ENCODE assay signal across 14 cellular contexts in genomic region chr7:127346575-127347256, GRCh38. TPM values are rescaled to one million over a fixed set of nuclear protein-coding genes. Genes with fewer than 3 reads are reported as not detected.
DNase-seq lines count a peak whose midpoint lies in the region; ATAC-seq and TF ChIP-seq lines count a peak whose summit lies in the region.
"Had no signal": no experiment of that assay in that cellular context is flagged by ENCODE, and none has a peak within 500 bp of the region (broad histone marks: within the 10 kb centered on the region; RNA-seq: fewer than 3 reads in every experiment).

No MANE protein-coding gene starts in this region.

- H3K27ac Mint-ChIP-seq in activated T-cell treated with anti-CD3 and anti-CD28 coated beads, Interleukin-2, amount 50 U/mL, for 72 hours: no peak overlapping the region
- no peak overlapping the region for H3K27ac Mint-ChIP-seq in T-cell
- H3K27ac Mint-ChIP-seq: dendritic cell treated with granulocyte-macrophage colony-stimulating factor and Interleukin-4, amounts not matched to agents 40 ng/mL and 50 ng/mL, for 4 days had no signal

- peaks cover 0 to 14% (median 11%) of the 10 kb centered on the region in 4 donors for H3K4me1 ChIP-seq in esophagus muscularis mucosa

- TF ChIP-seq POLR2A in esophagus muscularis mucosa (IDR thresholded peaks at IDR 0.05; ENCODE audit: low read depth): no peak

- no peak for TF ChIP-seq EP300 in esophagus muscularis mucosa (IDR thresholded peaks at IDR 0.05)

- POLR2A ChIA-PET in T-cell (lab: Charles Lee): no interaction called here
- POLR2A ChIA-PET in GM10248 (lab: Yijun Ruan, JAX): no interaction called here

- DNase-seq in activated T-cell treated with anti-CD3 and anti-CD28 coated beads, Interleukin-2, amount 50 U/mL, for 72 hours: no peak
- DNase-seq in activated T-cell treated with anti-CD3 and anti-CD28 coated beads, Interleukin-2, amount 50 U/mL, for 48 hours: no peak
- DNase-seq in T-cell (no peak), left colon (no peak), esophagus muscularis mucosa (ENCODE audit: extremely low spot score) (no peak), GM10248 (ENCODE audit: extremely low spot score) (no peak)
- peak; percentile 4 for DNase-seq in stimulated activated naive CD8-positive, alpha-beta T cell treated with anti-CD3 and anti-CD28 coated beads, Interleukin-15, Interleukin-2, amounts not matched to agents 100 U/mL and 50 U/mL, for 24 hours
- DNase-seq in stimulated activated CD4-positive, alpha-beta T cell treated with anti-CD3 and anti-CD28 coated beads, Interleukin-4, amount 100 ng/mL, for 4 hours: no peak
- DNase-seq: activated CD4-positive, alpha-beta T cell treated with anti-CD3 and anti-CD28 coated beads for 4 hours; activated gamma-delta T cell treated with Interleukin-2 at 50 U/mL for 16 hours; body of pancreas; NCI-H1694 treated with DMSO at 0.1 percent for 48 hours had no signal

- H3K36me3 ChIP-seq in esophagus muscularis mucosa: no peaks in the 10 kb centered on the region
- H3K36me3 ChIP-seq: sigmoid colon had no signal

- TF ChIP-seq CTCF in esophagus muscularis mucosa (IDR thresholded peaks at IDR 0.05): no peak
- TF ChIP-seq CTCF in GM10248 (IDR thresholded peaks at IDR 0.05; ENCODE audit: control extremely low read depth, extremely low read depth, low read depth, missing control alignments): no peak

- H3K27me3 ChIP-seq in esophagus muscularis mucosa: no peaks in the 10 kb centered on the region
- H3K27me3 ChIP-seq: body of pancreas, sigmoid colon had no signal

- peaks cover 0 to 8% (median 2%) of the 10 kb centered on the region in 4 donors for H3K9me3 ChIP-seq in esophagus muscularis mucosa
- H3K9me3 ChIP-seq: body of pancreas had no signal

- peaks cover 12% of the 10 kb centered on the region for H3K4me1 Mint-ChIP-seq in activated T-cell treated with anti-CD3 and anti-CD28 coated beads, Interleukin-2, amount 50 U/mL, for 72 hours (ENCODE audit: low read depth)
- peaks cover 12 to 28% (median 24%) of the 10 kb centered on the region in 3 donors for H3K4me1 Mint-ChIP-seq in T-cell

- intact Hi-C loops in left colon (cut with DNase I, micrococcal nuclease): no loop called here
- intact Hi-C loops in esophagus muscularis mucosa (cut with DNase I): no loop called here

- ATAC-seq in activated T-cell treated with anti-CD3 and anti-CD28 coated beads, Interleukin-2, amount 50 U/mL, for 72 hours (replicated peaks in 1 of 2): no peak
- ATAC-seq in T-cell (replicated peaks in 1 of 4): no peak
- ATAC-seq in left colon: peak; percentile 51
- no peak for ATAC-seq in stimulated activated naive CD8-positive, alpha-beta T cell treated with anti-CD3 and anti-CD28 coated beads, Interleukin-15, Interleukin-2, amounts not matched to agents 100 U/mL and 50 U/mL, for 24 hours

- H3K9me3 Mint-ChIP-seq in activated T-cell treated with anti-CD3 and anti-CD28 coated beads, Interleukin-2, amount 50 U/mL, for 72 hours: no peaks in the 10 kb centered on the region
- peaks cover 0 to 4% (median 4%) of the 10 kb centered on the region in 3 donors for H3K9me3 Mint-ChIP-seq in T-cell
- H3K9me3 Mint-ChIP-seq: dendritic cell treated with granulocyte-macrophage colony-stimulating factor and Interleukin-4, amounts not matched to agents 40 ng/mL and 50 ng/mL, for 4 days had no signal

- no peak overlapping the region for H3K27ac ChIP-seq in esophagus muscularis mucosa (replicated peaks in 1 of 4)
- H3K27ac ChIP-seq: body of pancreas, sigmoid colon had no signal

- no peak overlapping the region for H3K4me3 ChIP-seq in esophagus muscularis mucosa
- H3K4me3 ChIP-seq: body of pancreas had no signal

- CTCF ChIA-PET in T-cell (lab: Charles Lee): interaction anchor here (0.6 to 2.1 kb wide), 9 partner anchors 7 to 863 kb away, joined by 3 to 8 read pairs (median 5); partner anchors contain the start of gene ZNF800 (in 1 of the 2)
- CTCF ChIA-PET in GM10248 (lab: Yijun Ruan, JAX): interaction anchor here (0.6 to 5.0 kb wide), 11 partner anchors 15 to 101 kb away, joined by 3 to 73 read pairs (median 6); partner anchors contain the start of gene ZNF800

- H3K4me3 Mint-ChIP-seq in activated T-cell treated with anti-CD3 and anti-CD28 coated beads, Interleukin-2, amount 50 U/mL, for 72 hours: peak overlapping the region; percentile 56 to 74
- peak overlapping the region; percentile 45 to 79 (median 72) for H3K4me3 Mint-ChIP-seq in T-cell

- H3K36me3 Mint-ChIP-seq in activated T-cell treated with anti-CD3 and anti-CD28 coated beads, Interleukin-2, amount 50 U/mL, for 72 hours (ENCODE audit: insufficient read depth in 2 of 2): peaks cover 0 to 4% of the 10 kb centered on the region in 2 donors
- peaks cover 6% of the 10 kb centered on the region for H3K36me3 Mint-ChIP-seq in T-cell

- H3K27me3 Mint-ChIP-seq in activated T-cell treated with anti-CD3 and anti-CD28 coated beads, Interleukin-2, amount 50 U/mL, for 72 hours (ENCODE audit: low read depth): peaks cover 22% of the 10 kb centered on the region
- no peaks in the 10 kb centered on the region for H3K27me3 Mint-ChIP-seq in T-cell

- WGBS in esophagus muscularis mucosa: 85% methylated on average over 9 of the region's 9 CpGs

RNA-seq across cellular contexts. Expression of gene ZNF800, which starts 45.8 kb away (rescaled TPM):
- 10 to 100 TPM; 49.9 to 52.1 TPM for total RNA-seq in activated T-cell treated with anti-CD3 and anti-CD28 coated beads, Interleukin-2, amount 50 U/mL, for 72 hours
- total RNA-seq in T-cell: 10 to 100 TPM; 59.6 to 75.0 (median 64.3) TPM
- total RNA-seq in left colon: 10 to 100 TPM; 31.7 to 31.9 TPM
- total RNA-seq in esophagus muscularis mucosa: 10 to 100 TPM; 24.7 to 35.6 (median 27.9) TPM
